Comparison of ENCODE assay signal across 1 cellular context in genomic region chr22:35064664-35065063, GRCh38.
TF ChIP-seq lines count a peak whose summit lies in the region.

No MANE protein-coding gene starts in this region.

TF ChIP-seq in GM12878, 131 proteins besides CTCF, POLR2A, EP300 and RAD21 (continued from another document and continues in another):
- TF ChIP-seq TCF3 (IDR thresholded peaks at IDR 0.05; ENCODE audit: borderline replicate concordance, insufficient read depth, low read depth, low read length) (no peak), SIX5 (IDR thresholded peaks at IDR 0.05; ENCODE audit: low read depth, low read length, severe bottlenecking) (no peak), SMAD5 (IDR thresholded peaks at IDR 0.05; ENCODE audit: low read depth) (no peak), LARP7 (IDR thresholded peaks at IDR 0.05) (no peak), ZNF24 (IDR thresholded peaks at IDR 0.05) (no peak), BACH1 (IDR thresholded peaks at IDR 0.05; ENCODE audit: borderline replicate concordance) (peak; percentile 83; the same call in 1 of the 2 replicates), SMARCA5 (IDR thresholded peaks at IDR 0.05) (no peak), POU2F2 (IDR thresholded peaks at IDR 0.05; ENCODE audit: borderline replicate concordance, low read depth, low read length) (no peak), HDAC6 (IDR thresholded peaks at IDR 0.05; ENCODE audit: unreplicated experiment) (no peak), RCOR1 (conservative IDR thresholded peaks at IDR 0.05; ENCODE audit: low read depth, low read length) (no peak), KLF5 (IDR thresholded peaks at IDR 0.05; ENCODE audit: partially characterized antibody) (no peak), ZNF217 (IDR thresholded peaks at IDR 0.05) (no peak), BHLHE40 (IDR thresholded peaks at IDR 0.05; ENCODE audit: borderline replicate concordance in 1 of 2, low read depth in 2 of 2, low read length in 1 of 2) (peak; percentile 33 to 56; a peak in 1 of 4 replicates), SMAD1 (IDR thresholded peaks at IDR 0.05; ENCODE audit: low read depth, partially characterized antibody) (no peak), POLR2AphosphoS2 (IDR thresholded peaks at IDR 0.05; ENCODE audit: low read depth, low read length) (no peak), EGR1 (IDR thresholded peaks at IDR 0.05; ENCODE audit: borderline replicate concordance in 1 of 2, low read depth in 2 of 2, low read length in 2 of 2) (no peak), ESRRA (IDR thresholded peaks at IDR 0.05; ENCODE audit: low read length) (no peak), PRDM15 (CRISPR knock-in tag; IDR thresholded peaks at IDR 0.05) (no peak), ZBTB11 (CRISPR knock-in tag; IDR thresholded peaks at IDR 0.05) (no peak), E2F8 (IDR thresholded peaks at IDR 0.05; ENCODE audit: low read depth, partially characterized antibody) (no peak), MXI1 (IDR thresholded peaks at IDR 0.05; ENCODE audit: low read depth, low read length) (no peak), ASH2L (IDR thresholded peaks at IDR 0.05; ENCODE audit: borderline replicate concordance, low read depth) (no peak), NR2C1 (IDR thresholded peaks at IDR 0.05) (no peak), ZNF384 (IDR thresholded peaks at IDR 0.05; ENCODE audit: borderline replicate concordance, low read depth, low read length) (no peak), KDM1A (IDR thresholded peaks at IDR 0.05; ENCODE audit: borderline replicate concordance) (no peak), USF2 (IDR thresholded peaks at IDR 0.05; ENCODE audit: borderline replicate concordance, low read depth, low read length) (peak; percentile 66), RELB (IDR thresholded peaks at IDR 0.05; ENCODE audit: low read depth) (peak; percentile 52; the same call in 1 of the 2 replicates), BMI1 (IDR thresholded peaks at IDR 0.05; ENCODE audit: borderline replicate concordance) (no peak), EED (IDR thresholded peaks at IDR 0.05; ENCODE audit: low read depth) (peak; percentile 56; the same call in 1 of the 2 replicates), JUND (IDR thresholded peaks at IDR 0.05; ENCODE audit: low read depth, low read length) (no peak), SP1 (IDR thresholded peaks at IDR 0.05; ENCODE audit: low read depth, low read length) (no peak), ZBTB33 (IDR thresholded peaks at IDR 0.05) (no peak), STAT1 (conservative IDR thresholded peaks at IDR 0.05) (no peak), SMC3 (IDR thresholded peaks at IDR 0.05; ENCODE audit: borderline replicate concordance, low read length) (no peak), GATAD2B (conservative IDR thresholded peaks at IDR 0.05; ENCODE audit: low read depth) (no peak), E2F4 (IDR thresholded peaks at IDR 0.05; ENCODE audit: low read depth, low read length) (no peak), RBBP5 (conservative IDR thresholded peaks at IDR 0.05) (no peak), E4F1 (IDR thresholded peaks at IDR 0.05; ENCODE audit: borderline replicate concordance, partially characterized antibody) (no peak), ATF2 (IDR thresholded peaks at IDR 0.05; ENCODE audit: low read length) (no peak), TBL1XR1 (IDR thresholded peaks at IDR 0.05; ENCODE audit: low read depth, low read length) (no peak; the same call in 1 of the 2 replicates), CBX5 (IDR thresholded peaks at IDR 0.05; ENCODE audit: low read depth) (no peak)
